ENCODE assay signal across 10 cellular contexts in the genomic region with DNA sequence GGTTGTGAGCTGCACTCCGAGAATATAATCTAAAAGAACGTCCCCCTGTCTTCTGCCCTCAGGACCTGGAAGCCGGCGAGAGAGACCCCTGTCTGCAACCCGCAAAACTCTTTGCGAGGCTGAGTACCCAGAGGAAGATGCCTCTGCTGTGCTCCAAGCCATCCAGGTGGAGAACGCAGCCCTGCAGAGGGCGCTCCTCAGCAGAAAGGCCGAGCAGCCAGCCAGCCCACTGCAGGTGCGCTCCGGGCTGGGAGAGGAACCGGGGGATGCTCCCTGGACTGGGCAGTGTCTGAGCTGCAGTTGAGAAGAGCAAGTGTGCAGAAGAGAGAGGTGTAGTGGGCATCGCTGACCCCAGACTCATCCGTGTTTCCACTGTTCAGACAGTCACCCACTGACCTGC.
A peak's percentile ranks its signal among the peaks of the same experiment; 100 is the strongest.
DNase-seq lines count a peak whose midpoint lies in the region; TF ChIP-seq lines count a peak whose summit lies in the region.
"Had no signal": no experiment of that assay in that cellular context is flagged by ENCODE, and none has a peak within 500 bp of the region (broad histone marks: within the 10 kb centered on the region; RNA-seq: fewer than 3 reads in every experiment).

No MANE protein-coding gene starts in this region.

- H3K4me3 Mint-ChIP-seq in progenitor cell of endocrine pancreas (ENCODE audit: low read depth): no peak overlapping the region
- H3K4me3 Mint-ChIP-seq: naive B cell had no signal

- no peaks in the 10 kb centered on the region for H4K20me1 ChIP-seq in KMS-11 (ENCODE audit: insufficient read depth)

- H3K4me1 ChIP-seq in KMS-11 (ENCODE audit: low read depth, poor library complexity, severe bottlenecking): no peaks in the 10 kb centered on the region

- no peaks in the 10 kb centered on the region for H3K27me3 ChIP-seq in KMS-11 (ENCODE audit: insufficient read depth, low read depth)

- H3K4me3 ChIP-seq in KMS-11 (IDR thresholded peaks at IDR 0.05; ENCODE audit: insufficient read depth, low read depth, low read length): no peak overlapping the region
- H3K4me3 ChIP-seq in choroid plexus epithelial cell (ENCODE audit: low read depth, low read length): no peak overlapping the region

- TF ChIP-seq CTCF in KMS-11 (conservative IDR thresholded peaks at IDR 0.05; ENCODE audit: low read depth, low read length) (0 out of 2 replicates have a peak, but pooled peaks have one; percentile 27), choroid plexus epithelial cell (conservative IDR thresholded peaks at IDR 0.05; ENCODE audit: low read depth, low read length) (peak; percentile 72), progenitor cell of endocrine pancreas (IDR thresholded peaks at IDR 0.05; ENCODE audit: unreplicated experiment) (peak; percentile 57)

- H3K9ac ChIP-seq in KMS-11: no peak overlapping the region

- no peaks in the 10 kb centered on the region for H3K36me3 ChIP-seq in KMS-11 (ENCODE audit: insufficient read depth)

- H2AFZ ChIP-seq in KMS-11 (ENCODE audit: low read depth): no peak overlapping the region

- H3K9me3 Mint-ChIP-seq in progenitor cell of endocrine pancreas (ENCODE audit: low read depth): no peaks in the 10 kb centered on the region

- H3K27ac ChIP-seq in KMS-11: no peak overlapping the region

- H3K4me1 Mint-ChIP-seq in progenitor cell of endocrine pancreas (ENCODE audit: low read depth): no peaks in the 10 kb centered on the region
- H3K4me1 Mint-ChIP-seq: naive B cell had no signal

- DNase-seq in NCI-H82 (lab: John Stamatoyannopoulos, UW): peak; percentile 73
- no peak for DNase-seq in NCI-H82 treated with DMSO at 0.1 percent for 48 hours (lab: John Stamatoyannopoulos, UW; ENCODE audit: unreplicated experiment)
- DNase-seq in choroid plexus epithelial cell (ENCODE audit: low read depth): peak; percentile 22
- DNase-seq in progenitor cell of endocrine pancreas (ENCODE audit: low spot score, unreplicated experiment): no peak
- no peak for DNase-seq in NCI-H2107 treated with DMSO at 0.1 percent for 48 hours (lab: John Stamatoyannopoulos, UW; ENCODE audit: unreplicated experiment)
- no peak for DNase-seq in NCI-H1105 treated with DMSO at 0.1 percent for 48 hours (lab: John Stamatoyannopoulos, UW)
- no peak for DNase-seq in activated CD4-positive, CD25-positive, alpha-beta regulatory T cell (lab: John Stamatoyannopoulos, UW)
- DNase-seq: activated effector memory CD4-positive, alpha-beta T cell treated with Interleukin-2 at 50 U/mL for 16 hours; naive B cell had no signal

- no peaks in the 10 kb centered on the region for H3K79me2 ChIP-seq in KMS-11 (ENCODE audit: insufficient read depth, low read depth)

- H3K4me2 ChIP-seq in KMS-11: no peak overlapping the region

- H3K36me3 Mint-ChIP-seq in progenitor cell of endocrine pancreas (ENCODE audit: insufficient read depth): peaks cover 12% of the 10 kb centered on the region

- no peaks in the 10 kb centered on the region for H3K27me3 Mint-ChIP-seq in progenitor cell of endocrine pancreas
- H3K27me3 Mint-ChIP-seq: naive B cell had no signal

- no peak overlapping the region for H3K27ac Mint-ChIP-seq in progenitor cell of endocrine pancreas

Comparison
In these comparisons a context has a peak if more than half of its experiments do, and no peak if none do; other contexts are left out.
1. DNase-seq: peak in NCI-H82 (single experiment) and choroid plexus epithelial cell (single experiment); none in NCI-H82 treated with DMSO at 0.1 percent for 48 hours (single experiment), progenitor cell of endocrine pancreas (single experiment), NCI-H2107 treated with DMSO at 0.1 percent for 48 hours (single experiment), NCI-H1105 treated with DMSO at 0.1 percent for 48 hours (single experiment) and activated CD4-positive, CD25-positive, alpha-beta regulatory T cell (0 of 4).
2. Peak in every context shown above with its lines, with median percentiles within 50 percentile points of each other: CTCF ChIP-seq.